In genomic region chr3:53473422-53473821, GRCh38 we compare ENCODE assay signal across 17 cellular contexts. TPM values are rescaled to one million over a fixed set of nuclear protein-coding genes. Genes with fewer than 3 reads are reported as not detected.
"Had no signal": no experiment of that assay in that cellular context is flagged by ENCODE, and none has a peak within 500 bp of the region (broad histone marks: within the 10 kb centered on the region; RNA-seq: fewer than 3 reads in every experiment).

No MANE protein-coding gene starts in this region.

- H3K27me3 ChIP-seq: hepatocyte, pancreas, thyroid gland had no signal

- H2AFZ ChIP-seq: hepatocyte had no signal

- H3K27ac ChIP-seq: coronary artery, hepatocyte, pancreas, thyroid gland had no signal

- H3K79me2 ChIP-seq: hepatocyte had no signal

- H3K4me2 ChIP-seq: hepatocyte, smooth muscle cell had no signal

- H3K4me3 ChIP-seq: coronary artery, hepatocyte, pancreas, smooth muscle cell, thyroid gland had no signal

- ATAC-seq: left colon, natural killer cell, pancreas, right cardiac atrium had no signal

- H3K9me3 ChIP-seq: pancreas, thyroid gland had no signal

- H3K4me1 ChIP-seq: pancreas, thyroid gland had no signal

- DNase-seq: effector CD4-positive, alpha-beta T cell; foreskin melanocyte; head of caudate nucleus; left colon; mammary epithelial cell; natural killer cell; occipital lobe; pancreas; right cardiac atrium; stimulated activated CD4-positive, alpha-beta T cell treated with anti-CD3 and anti-CD28 coated beads, Interleukin-2, amount 100 ng/mL, for 48 hours; stimulated activated naive CD4-positive, alpha-beta T cell treated with Interleukin-2 at 50 U/mL for 16 hours; thyroid gland had no signal

- H3K36me3 ChIP-seq: pancreas, thyroid gland had no signal

RNA-seq across cellular contexts. Expression of gene CACNA1D, which starts 21.0 kb away (rescaled TPM):
- total RNA-seq: dermis microvascular lymphatic vessel endothelial cell, myocyte had no signal
